2 cellular contexts compared by ENCODE assay signal in genomic region chr3:14468621-14468981, GRCh38.
TF ChIP-seq lines count a peak whose summit lies in the region.

No MANE protein-coding gene starts in this region.

TF ChIP-seq in IMR-90, 13 proteins besides CTCF, POLR2A, EP300 and RAD21:
- TF ChIP-seq RCOR1 (IDR thresholded peaks at IDR 0.05; ENCODE audit: insufficient replicate concordance, low read length) (no peak), NFE2L2 (IDR thresholded peaks at IDR 0.05; ENCODE audit: low read depth, low read length) (no peak), CHD1 (IDR thresholded peaks at IDR 0.05; ENCODE audit: low read depth, low read length) (no peak), SMC3 (IDR thresholded peaks at IDR 0.05; ENCODE audit: low read depth, low read length) (no peak), CEBPB (IDR thresholded peaks at IDR 0.05; ENCODE audit: low read depth, low read length) (no peak)
- TF ChIP-seq, protein P1, sequence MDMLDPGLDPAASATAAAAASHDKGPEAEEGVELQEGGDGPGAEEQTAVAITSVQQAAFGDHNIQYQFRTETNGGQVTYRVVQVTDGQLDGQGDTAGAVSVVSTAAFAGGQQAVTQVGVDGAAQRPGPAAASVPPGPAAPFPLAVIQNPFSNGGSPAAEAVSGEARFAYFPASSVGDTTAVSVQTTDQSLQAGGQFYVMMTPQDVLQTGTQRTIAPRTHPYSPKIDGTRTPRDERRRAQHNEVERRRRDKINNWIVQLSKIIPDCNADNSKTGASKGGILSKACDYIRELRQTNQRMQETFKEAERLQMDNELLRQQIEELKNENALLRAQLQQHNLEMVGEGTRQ (IDR thresholded peaks at IDR 0.05; ENCODE audit: low read depth, low read length) = no peak
- TF ChIP-seq, protein P2, sequence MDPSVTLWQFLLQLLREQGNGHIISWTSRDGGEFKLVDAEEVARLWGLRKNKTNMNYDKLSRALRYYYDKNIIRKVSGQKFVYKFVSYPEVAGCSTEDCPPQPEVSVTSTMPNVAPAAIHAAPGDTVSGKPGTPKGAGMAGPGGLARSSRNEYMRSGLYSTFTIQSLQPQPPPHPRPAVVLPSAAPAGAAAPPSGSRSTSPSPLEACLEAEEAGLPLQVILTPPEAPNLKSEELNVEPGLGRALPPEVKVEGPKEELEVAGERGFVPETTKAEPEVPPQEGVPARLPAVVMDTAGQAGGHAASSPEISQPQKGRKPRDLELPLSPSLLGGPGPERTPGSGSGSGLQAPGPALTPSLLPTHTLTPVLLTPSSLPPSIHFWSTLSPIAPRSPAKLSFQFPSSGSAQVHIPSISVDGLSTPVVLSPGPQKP (IDR thresholded peaks at IDR 0.05; ENCODE audit: borderline replicate concordance, low read depth, low read length) = no peak

TF ChIP-seq in K562, 482 proteins besides CTCF, POLR2A, EP300 and RAD21:
- TF ChIP-seq POLR2G (IDR thresholded peaks at IDR 0.05; ENCODE audit: low read depth, low read length) = peak; percentile 35; the same call in 1 of the 2 replicates
- no peak for TF ChIP-seq BDP1 (IDR thresholded peaks at IDR 0.05; ENCODE audit: insufficient read depth, insufficient read length)
- no peak for TF ChIP-seq ZNF24 (IDR thresholded peaks at IDR 0.05)
- no peak for TF ChIP-seq ZBTB11 (CRISPR knock-in tag; IDR thresholded peaks at IDR 0.05)
- TF ChIP-seq MTF1 (CRISPR knock-in tag; IDR thresholded peaks at IDR 0.05; ENCODE audit: borderline replicate concordance) = no peak
